8 cellular contexts compared by ENCODE assay signal in the genomic region with DNA sequence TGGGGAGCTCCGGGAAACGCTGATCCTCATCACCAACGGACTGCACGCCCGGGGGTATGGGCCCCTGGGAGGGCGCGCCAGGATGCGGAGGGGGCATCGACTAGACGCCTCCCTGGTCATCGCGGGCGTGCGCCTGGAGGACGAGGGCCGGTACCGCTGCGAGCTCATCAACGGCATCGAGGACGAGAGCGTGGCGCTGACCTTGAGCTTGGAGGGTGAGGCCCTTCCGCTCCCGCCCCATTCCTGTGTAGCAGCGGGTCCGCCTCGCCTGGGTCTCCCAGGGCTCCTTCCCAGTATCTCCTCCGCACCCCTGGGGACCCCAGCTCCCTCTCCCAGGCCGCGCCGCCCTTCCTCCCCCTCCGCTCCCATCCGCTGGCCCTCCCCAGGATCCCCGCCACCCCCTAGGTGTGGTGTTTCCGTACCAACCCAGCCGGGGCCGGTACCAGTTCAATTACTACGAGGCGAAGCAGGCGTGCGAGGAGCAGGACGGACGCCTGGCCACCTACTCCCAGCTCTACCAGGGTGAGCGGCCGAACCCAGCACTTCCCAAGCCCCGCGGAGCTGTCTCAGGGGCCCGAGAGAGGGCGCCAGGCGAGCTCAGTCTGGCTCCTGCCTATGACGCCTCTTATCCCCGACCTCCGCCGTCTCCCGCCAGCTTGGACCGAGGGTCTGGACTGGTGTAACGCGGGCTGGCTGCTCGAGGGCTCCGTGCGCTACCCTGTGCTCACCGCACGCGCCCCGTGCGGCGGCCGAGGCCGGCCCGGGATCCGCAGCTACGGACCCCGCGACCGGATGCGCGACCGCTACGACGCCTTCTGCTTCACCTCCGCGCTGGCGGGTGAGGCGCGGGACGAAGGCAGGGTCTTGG. TPM values are rescaled to one million over a fixed set of nuclear protein-coding genes. Genes with fewer than 3 reads are reported as not detected.
DNase-seq lines count a peak whose midpoint lies in the region; ATAC-seq and TF ChIP-seq lines count a peak whose summit lies in the region.

No MANE protein-coding gene starts in this region.

- H3K9me3 ChIP-seq in neural cell (ENCODE audit: low read length) (no peaks in the 10 kb centered on the region), aorta (ENCODE audit: control insufficient read depth, low read length) (no peaks in the 10 kb centered on the region)

- peak; percentile 68 for DNase-seq in GM10248 (ENCODE audit: extremely low spot score)
- DNase-seq in NCI-H1694 treated with DMSO at 0.1 percent for 48 hours (lab: John Stamatoyannopoulos, UW), result peak; percentile 70
- DNase-seq in activated CD8-positive, alpha-beta T cell treated with anti-CD3 and anti-CD28 coated beads, Interleukin-2, amount 10 ng/mL, durations not matched to agents 7 days and 5 days, result peak; percentile 42
- peak; percentile 36 for DNase-seq in fibroblast of mammary gland (ENCODE audit: low read depth)
- DNase-seq in aorta, result peak; percentile 60 to 85
- no peak for DNase-seq in kidney glomerular epithelial cell (lab: John Stamatoyannopoulos, UW)

- peak overlapping the region; percentile 6 for H3K4me2 ChIP-seq in neural cell (ENCODE audit: low read length)

- H3K27ac ChIP-seq in neural cell (ENCODE audit: low read length) (no peak overlapping the region), aorta (ENCODE audit: low read depth in 1 of 2, low read length in 2 of 2) (no peak overlapping the region)

- peak; percentile 26 for TF ChIP-seq RAD21 in neural cell (conservative IDR thresholded peaks at IDR 0.05)

- CTCF ChIA-PET in GM10248 (lab: Yijun Ruan, JAX), result interaction anchor here (0.7 to 17.0 kb wide), 35 partner anchors 9 to 279 kb away, joined by 3 to 305 read pairs (median 5); partner anchors contain the start of genes BCAN, CRABP2, MEF2D and METTL25B
- CTCF ChIA-PET in activated CD8-positive, alpha-beta T cell treated with anti-CD3 and anti-CD28 coated beads, Interleukin-2, amount 10 ng/mL, durations not matched to agents 7 days and 5 days (lab: Charles Lee), result interaction anchor here (0.6 to 6.6 kb wide), 35 partner anchors 10 to 269 kb away, joined by 3 to 240 read pairs (median 5); partner anchors contain the start of genes BCAN, CRABP2, INSRR and NAXE

- no peak overlapping the region for H3K27ac Mint-ChIP-seq in activated CD8-positive, alpha-beta T cell treated with anti-CD3 and anti-CD28 coated beads, Interleukin-2, amount 10 ng/mL, durations not matched to agents 7 days and 5 days

- no peaks in the 10 kb centered on the region for H3K36me3 ChIP-seq in neural cell (ENCODE audit: insufficient read depth, low read length)
- H3K36me3 ChIP-seq in aorta (ENCODE audit: control insufficient read depth in 1 of 2, insufficient read depth in 2 of 2, low read length in 1 of 2), result no peaks in the 10 kb centered on the region

- TF ChIP-seq CTCF in GM10248 (IDR thresholded peaks at IDR 0.05; ENCODE audit: control extremely low read depth, extremely low read depth, low read depth, missing control alignments), result peak; percentile 42
- peak; percentile 31 for TF ChIP-seq CTCF in fibroblast of mammary gland (conservative IDR thresholded peaks at IDR 0.05; ENCODE audit: control insufficient read depth, insufficient read depth, low read depth, low read length)
- TF ChIP-seq CTCF in neural cell (IDR thresholded peaks at IDR 0.05; ENCODE audit: poor library complexity, severe bottlenecking), result peak; percentile 69

- no peaks in the 10 kb centered on the region for H3K36me3 Mint-ChIP-seq in activated CD8-positive, alpha-beta T cell treated with anti-CD3 and anti-CD28 coated beads, Interleukin-2, amount 10 ng/mL, durations not matched to agents 7 days and 5 days (ENCODE audit: low read depth)

- no peaks in the 10 kb centered on the region for H3K9me3 Mint-ChIP-seq in activated CD8-positive, alpha-beta T cell treated with anti-CD3 and anti-CD28 coated beads, Interleukin-2, amount 10 ng/mL, durations not matched to agents 7 days and 5 days (ENCODE audit: insufficient read depth)

- no peak overlapping the region for H3K4me3 ChIP-seq in fibroblast of mammary gland (ENCODE audit: control insufficient read depth, low read depth, low read length)
- H3K4me3 ChIP-seq in neural cell (ENCODE audit: low read length), result peak overlapping the region; percentile 69
- H3K4me3 ChIP-seq in aorta (ENCODE audit: low read length in 2 of 2), result no peak overlapping the region

- no peaks in the 10 kb centered on the region for H3F3A ChIP-seq in neural cell (ENCODE audit: insufficient read depth, low read length, poor library complexity, severe bottlenecking)

- H2AFZ ChIP-seq in neural cell (ENCODE audit: low read depth, low read length), result no peak overlapping the region

- POLR2A ChIA-PET in GM10248 (lab: Yijun Ruan, JAX), result interaction anchor here (0.5 to 1.1 kb wide), 3 partner anchors 24 to 103 kb away, joined by 3 to 4 read pairs (median 3); no protein-coding TSS in a partner anchor
- POLR2A ChIA-PET in activated CD8-positive, alpha-beta T cell treated with anti-CD3 and anti-CD28 coated beads, Interleukin-2, amount 10 ng/mL, durations not matched to agents 7 days and 5 days (lab: Charles Lee), result interaction anchor here (0.5 to 0.8 kb wide), 3 partner anchors 66 to 203 kb away, joined by 3 to 4 read pairs (median 3); no protein-coding TSS in a partner anchor

- no peaks in the 10 kb centered on the region for H3K4me1 ChIP-seq in aorta (ENCODE audit: control insufficient read depth in 1 of 2, insufficient read depth in 2 of 2, low read length in 2 of 2)

- no peaks in the 10 kb centered on the region for H4K20me1 ChIP-seq in neural cell (ENCODE audit: insufficient read depth)

- intact Hi-C loops in aorta (cut with DNase I), result loop anchor here (1.0 to 5.0 kb wide), 2 partner anchors 33 to 35 kb away; no protein-coding TSS in a partner anchor

- peak overlapping the region; percentile 42 for H3K9ac ChIP-seq in neural cell (ENCODE audit: low read length)

- no peaks in the 10 kb centered on the region for H3K9me2 ChIP-seq in neural cell (ENCODE audit: insufficient read depth, low read length)

- peaks cover 14% of the 10 kb centered on the region for H3K4me1 Mint-ChIP-seq in activated CD8-positive, alpha-beta T cell treated with anti-CD3 and anti-CD28 coated beads, Interleukin-2, amount 10 ng/mL, durations not matched to agents 7 days and 5 days (ENCODE audit: low read depth)

- H3K27me3 Mint-ChIP-seq in activated CD8-positive, alpha-beta T cell treated with anti-CD3 and anti-CD28 coated beads, Interleukin-2, amount 10 ng/mL, durations not matched to agents 7 days and 5 days (ENCODE audit: low read depth), result peaks cover 54% of the 10 kb centered on the region

- no peaks in the 10 kb centered on the region for H3K79me2 ChIP-seq in neural cell (replicated peaks; ENCODE audit: insufficient read depth, low read length)

- H3K27me3 ChIP-seq in neural cell (ENCODE audit: insufficient read depth, low read depth, low read length) (peaks cover 67% of the 10 kb centered on the region), aorta (ENCODE audit: control insufficient read depth in 1 of 2, insufficient read depth in 2 of 2, low read length in 1 of 2) (peaks cover 0 to 1% of the 10 kb centered on the region in 2 donors)

- WGBS in aorta, 2 donors, result 1 to 2% methylated on average over 81 to 87 of the region's 87 CpGs

- H3K4me3 Mint-ChIP-seq in activated CD8-positive, alpha-beta T cell treated with anti-CD3 and anti-CD28 coated beads, Interleukin-2, amount 10 ng/mL, durations not matched to agents 7 days and 5 days, result no peak overlapping the region

- TF ChIP-seq EP300 in neural cell (conservative IDR thresholded peaks at IDR 0.05; ENCODE audit: poor library complexity, severe bottlenecking), result no peak

- peak; percentile 74 for ATAC-seq in activated CD8-positive, alpha-beta T cell treated with anti-CD3 and anti-CD28 coated beads, Interleukin-2, amount 10 ng/mL, durations not matched to agents 7 days and 5 days
- ATAC-seq in aorta (ENCODE audit: low FRiP score), result peak; percentile 65
- ATAC-seq in HG02938 (IDR thresholded peaks at IDR 0.05; ENCODE audit: unreplicated experiment), result no peak

TF ChIP-seq in neural cell, 6 proteins besides CTCF, POLR2A, EP300 and RAD21:
- TF ChIP-seq EZH2 (IDR thresholded peaks at IDR 0.05; ENCODE audit: borderline replicate concordance, insufficient read depth, low read length, poor library complexity, severe bottlenecking) (no peak), SMC3 (conservative IDR thresholded peaks at IDR 0.05; ENCODE audit: poor library complexity) (peak; percentile 44)
TF ChIP-seq in neural cell: peak in this region for 1.

RNA-seq across cellular contexts. Expression of gene HAPLN2, which starts 5.0 kb away (rescaled TPM):
- total RNA-seq in activated CD8-positive, alpha-beta T cell treated with anti-CD3 and anti-CD28 coated beads, Interleukin-2, amount 10 ng/mL, durations not matched to agents 7 days and 5 days, result not detected
- 22.9 and 24.6 TPM in 2 replicates for polyA plus RNA-seq in neural cell
- polyA minus RNA-seq in neural cell, result 3.4 TPM in 2 replicates
- total RNA-seq in aorta, result under 1 TPM; 0.39 to 0.94 TPM
- under 1 TPM in 1 of 2 donors, not detected in 1; 0.13 TPM for polyA plus RNA-seq in aorta

RNA-seq across cellular contexts. Expression of gene BCAN, which starts 17.7 kb away (rescaled TPM):
- total RNA-seq in activated CD8-positive, alpha-beta T cell treated with anti-CD3 and anti-CD28 coated beads, Interleukin-2, amount 10 ng/mL, durations not matched to agents 7 days and 5 days, result not detected
- polyA plus RNA-seq in neural cell, result 0.58 TPM in 1 of 2 replicates, not detected in the other
- not detected in 2 replicates for polyA minus RNA-seq in neural cell
- total RNA-seq in aorta, result under 1 TPM in 1 of 2 donors, not detected in 1; 0.36 TPM
- under 1 TPM in 1 of 2 donors, not detected in 1; 0.95 TPM for polyA plus RNA-seq in aorta

RNA-seq across cellular contexts. Expression of gene GPATCH4, which starts 22.9 kb away (rescaled TPM):
- total RNA-seq in activated CD8-positive, alpha-beta T cell treated with anti-CD3 and anti-CD28 coated beads, Interleukin-2, amount 10 ng/mL, durations not matched to agents 7 days and 5 days, result 10 to 100 TPM; 43.9 to 44.7 TPM
- polyA plus RNA-seq in neural cell (1.3 and 3.9 TPM in 2 replicates), aorta (10 to 100 TPM; 12.2 to 22.4 TPM)
- 3.2 and 5.2 TPM in 2 replicates for polyA minus RNA-seq in neural cell
- total RNA-seq in aorta, result 10 to 100 TPM; 15.6 to 24.0 TPM

RNA-seq across cellular contexts. Expression of gene NAXE, which starts 32.6 kb away (rescaled TPM):
- 10 to 100 TPM; 54.3 to 60.3 TPM for total RNA-seq in activated CD8-positive, alpha-beta T cell treated with anti-CD3 and anti-CD28 coated beads, Interleukin-2, amount 10 ng/mL, durations not matched to agents 7 days and 5 days
- polyA plus RNA-seq in neural cell (95.7 and 111 TPM in 2 replicates), aorta (10 to 100 TPM; 67.7 to 69.4 TPM)
- 63.9 and 65.7 TPM in 2 replicates for polyA minus RNA-seq in neural cell
- 10 to 100 TPM; 41.5 to 46.0 TPM for total RNA-seq in aorta

RNA-seq across cellular contexts. Expression of gene TTC24, which starts 44.7 kb away (rescaled TPM):
- total RNA-seq in activated CD8-positive, alpha-beta T cell treated with anti-CD3 and anti-CD28 coated beads, Interleukin-2, amount 10 ng/mL, durations not matched to agents 7 days and 5 days, result 10 to 100 TPM; 18.6 to 19.7 TPM
- polyA plus RNA-seq in neural cell (not detected in 2 replicates), aorta (not detected)
- polyA minus RNA-seq in neural cell, result not detected in 2 replicates
- under 1 TPM in 1 of 2 donors, not detected in 1; 0.36 TPM for total RNA-seq in aorta
